Comparison of ENCODE assay signal across 1 cellular context in the genomic region with DNA sequence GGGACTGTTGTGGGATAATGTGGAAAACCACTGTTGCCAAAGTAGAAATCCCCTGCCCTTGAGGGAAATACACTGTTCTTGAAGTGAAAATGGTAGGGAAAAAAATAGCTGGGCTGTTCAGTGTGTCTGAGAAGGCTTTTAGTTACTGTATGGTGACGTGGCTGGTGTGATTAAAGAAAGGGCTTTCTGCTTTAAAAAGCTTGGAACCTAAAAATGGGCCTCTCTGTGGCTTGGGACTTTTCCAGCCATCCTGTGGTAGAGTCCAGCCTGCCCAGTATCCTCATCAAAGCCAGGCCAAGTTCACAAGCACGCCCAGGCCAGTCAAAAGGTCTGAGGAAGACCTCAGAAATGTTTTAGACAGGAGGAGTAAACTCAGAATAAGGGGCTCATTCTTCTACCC.
TF ChIP-seq lines count a peak whose summit lies in the region.

No MANE protein-coding gene starts in this region.

TF ChIP-seq in IMR-90, 13 proteins besides CTCF, POLR2A, EP300 and RAD21 (continued from another document):
- TF ChIP-seq, protein P1, sequence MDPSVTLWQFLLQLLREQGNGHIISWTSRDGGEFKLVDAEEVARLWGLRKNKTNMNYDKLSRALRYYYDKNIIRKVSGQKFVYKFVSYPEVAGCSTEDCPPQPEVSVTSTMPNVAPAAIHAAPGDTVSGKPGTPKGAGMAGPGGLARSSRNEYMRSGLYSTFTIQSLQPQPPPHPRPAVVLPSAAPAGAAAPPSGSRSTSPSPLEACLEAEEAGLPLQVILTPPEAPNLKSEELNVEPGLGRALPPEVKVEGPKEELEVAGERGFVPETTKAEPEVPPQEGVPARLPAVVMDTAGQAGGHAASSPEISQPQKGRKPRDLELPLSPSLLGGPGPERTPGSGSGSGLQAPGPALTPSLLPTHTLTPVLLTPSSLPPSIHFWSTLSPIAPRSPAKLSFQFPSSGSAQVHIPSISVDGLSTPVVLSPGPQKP (IDR thresholded peaks at IDR 0.05; ENCODE audit: borderline replicate concordance, low read depth, low read length) = no peak
- TF ChIP-seq CHD1 (IDR thresholded peaks at IDR 0.05; ENCODE audit: low read depth, low read length) (no peak), FOS (IDR thresholded peaks at IDR 0.05; ENCODE audit: low read depth, low read length) (no peak), RCOR1 (IDR thresholded peaks at IDR 0.05; ENCODE audit: insufficient replicate concordance, low read length) (no peak), BHLHE40 (IDR thresholded peaks at IDR 0.05; ENCODE audit: low read depth, low read length) (no peak), MAZ (IDR thresholded peaks at IDR 0.05; ENCODE audit: borderline replicate concordance, low read depth, low read length) (no peak), MAFK (IDR thresholded peaks at IDR 0.05; ENCODE audit: low read depth, low read length) (no peak), CEBPB (IDR thresholded peaks at IDR 0.05; ENCODE audit: low read depth, low read length) (no peak), NFE2L2 (IDR thresholded peaks at IDR 0.05; ENCODE audit: low read depth, low read length) (no peak)
- TF ChIP-seq, protein P2, sequence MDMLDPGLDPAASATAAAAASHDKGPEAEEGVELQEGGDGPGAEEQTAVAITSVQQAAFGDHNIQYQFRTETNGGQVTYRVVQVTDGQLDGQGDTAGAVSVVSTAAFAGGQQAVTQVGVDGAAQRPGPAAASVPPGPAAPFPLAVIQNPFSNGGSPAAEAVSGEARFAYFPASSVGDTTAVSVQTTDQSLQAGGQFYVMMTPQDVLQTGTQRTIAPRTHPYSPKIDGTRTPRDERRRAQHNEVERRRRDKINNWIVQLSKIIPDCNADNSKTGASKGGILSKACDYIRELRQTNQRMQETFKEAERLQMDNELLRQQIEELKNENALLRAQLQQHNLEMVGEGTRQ (IDR thresholded peaks at IDR 0.05; ENCODE audit: low read depth, low read length) = no peak
